In the genomic region with DNA sequence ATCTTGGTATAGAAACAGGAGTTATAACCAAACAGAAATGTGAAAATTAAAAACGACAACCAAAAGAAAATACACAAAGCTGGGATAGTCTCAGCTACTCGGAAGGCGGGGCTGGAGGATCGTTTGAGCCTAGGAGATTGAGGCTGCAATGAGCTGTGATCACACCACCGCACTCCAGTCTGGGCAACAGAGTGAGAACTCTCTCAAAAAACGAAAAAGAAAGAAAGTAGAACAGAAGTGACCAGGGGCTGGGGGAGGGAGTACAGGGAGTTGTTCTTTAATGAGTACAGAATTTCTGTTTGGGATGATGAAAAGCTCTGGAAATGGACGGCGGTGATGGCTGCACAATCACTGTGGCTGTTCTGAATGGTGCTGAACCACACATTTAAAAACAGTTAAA, we compare ENCODE assay signal across 1 cellular context.
TF ChIP-seq lines count a peak whose summit lies in the region.

No MANE protein-coding gene starts in this region.

TF ChIP-seq in HEK293, 187 proteins besides CTCF, POLR2A, EP300 and RAD21 (continued from another document):
- TF ChIP-seq, protein P1, sequence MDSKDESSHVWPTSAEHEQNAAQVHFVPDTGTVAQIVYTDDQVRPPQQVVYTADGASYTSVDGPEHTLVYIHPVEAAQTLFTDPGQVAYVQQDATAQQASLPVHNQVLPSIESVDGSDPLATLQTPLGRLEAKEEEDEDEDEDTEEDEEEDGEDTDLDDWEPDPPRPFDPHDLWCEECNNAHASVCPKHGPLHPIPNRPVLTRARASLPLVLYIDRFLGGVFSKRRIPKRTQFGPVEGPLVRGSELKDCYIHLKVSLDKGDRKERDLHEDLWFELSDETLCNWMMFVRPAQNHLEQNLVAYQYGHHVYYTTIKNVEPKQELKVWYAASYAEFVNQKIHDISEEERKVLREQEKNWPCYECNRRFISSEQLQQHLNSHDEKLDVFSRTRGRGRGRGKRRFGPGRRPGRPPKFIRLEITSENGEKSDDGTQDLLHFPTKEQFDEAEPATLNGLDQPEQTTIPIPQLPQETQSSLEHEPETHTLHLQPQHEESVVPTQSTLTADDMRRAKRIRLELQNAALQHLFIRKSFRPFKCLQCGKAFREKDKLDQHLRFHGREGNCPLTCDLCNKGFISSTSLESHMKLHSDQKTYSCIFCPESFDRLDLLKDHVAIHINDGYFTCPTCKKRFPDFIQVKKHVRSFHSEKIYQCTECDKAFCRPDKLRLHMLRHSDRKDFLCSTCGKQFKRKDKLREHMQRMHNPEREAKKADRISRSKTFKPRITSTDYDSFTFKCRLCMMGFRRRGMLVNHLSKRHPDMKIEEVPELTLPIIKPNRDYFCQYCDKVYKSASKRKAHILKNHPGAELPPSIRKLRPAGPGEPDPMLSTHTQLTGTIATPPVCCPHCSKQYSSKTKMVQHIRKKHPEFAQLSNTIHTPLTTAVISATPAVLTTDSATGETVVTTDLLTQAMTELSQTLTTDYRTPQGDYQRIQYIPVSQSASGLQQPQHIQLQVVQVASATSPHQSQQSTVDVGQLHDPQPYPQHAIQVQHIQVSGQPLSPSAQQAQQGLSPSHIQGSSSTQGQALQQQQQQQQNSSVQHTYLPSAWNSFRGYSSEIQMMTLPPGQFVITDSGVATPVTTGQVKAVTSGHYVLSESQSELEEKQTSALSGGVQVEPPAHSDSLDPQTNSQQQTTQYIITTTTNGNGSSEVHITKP (tag by site-specific recombination; IDR thresholded peaks at IDR 0.05): no peak
- TF ChIP-seq, protein P2, sequence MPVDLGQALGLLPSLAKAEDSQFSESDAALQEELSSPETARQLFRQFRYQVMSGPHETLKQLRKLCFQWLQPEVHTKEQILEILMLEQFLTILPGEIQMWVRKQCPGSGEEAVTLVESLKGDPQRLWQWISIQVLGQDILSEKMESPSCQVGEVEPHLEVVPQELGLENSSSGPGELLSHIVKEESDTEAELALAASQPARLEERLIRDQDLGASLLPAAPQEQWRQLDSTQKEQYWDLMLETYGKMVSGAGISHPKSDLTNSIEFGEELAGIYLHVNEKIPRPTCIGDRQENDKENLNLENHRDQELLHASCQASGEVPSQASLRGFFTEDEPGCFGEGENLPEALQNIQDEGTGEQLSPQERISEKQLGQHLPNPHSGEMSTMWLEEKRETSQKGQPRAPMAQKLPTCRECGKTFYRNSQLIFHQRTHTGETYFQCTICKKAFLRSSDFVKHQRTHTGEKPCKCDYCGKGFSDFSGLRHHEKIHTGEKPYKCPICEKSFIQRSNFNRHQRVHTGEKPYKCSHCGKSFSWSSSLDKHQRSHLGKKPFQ (tag by site-specific recombination; IDR thresholded peaks at IDR 0.05): 0 out of 2 replicates have a peak, but pooled peaks have one; percentile 31
